In the genomic region with DNA sequence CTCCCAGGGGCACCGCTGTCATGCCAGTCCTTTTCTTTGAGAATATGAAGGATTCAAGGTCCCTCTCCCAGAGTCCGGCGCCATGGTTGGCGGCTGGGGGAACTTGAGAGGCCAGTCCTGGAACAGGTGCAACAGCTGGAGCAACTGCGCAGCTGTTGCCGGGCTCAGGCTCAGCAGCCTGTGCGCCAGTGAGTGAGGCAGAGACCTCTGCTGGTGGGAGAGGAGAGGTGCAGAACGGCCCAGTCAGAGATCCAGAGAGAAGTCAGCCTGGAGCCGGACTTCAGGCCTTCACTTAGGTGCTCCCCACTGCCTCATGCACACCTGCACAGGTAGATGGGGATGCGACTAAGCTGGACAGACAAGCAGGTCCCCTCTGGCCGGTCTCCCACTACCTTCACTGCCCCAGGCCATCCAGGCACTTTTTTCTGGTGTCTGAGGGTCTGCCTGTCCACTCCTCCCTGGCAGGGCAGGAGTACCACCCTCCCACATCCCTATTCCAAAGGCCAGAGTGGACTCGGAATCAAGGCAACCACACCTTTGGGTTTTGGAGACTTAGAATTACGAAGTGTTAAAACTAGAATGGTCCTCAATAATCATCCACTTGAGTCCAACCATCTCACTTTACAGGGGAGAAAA, we compare ENCODE assay signal across 7 cellular contexts. TPM values are rescaled to one million over a fixed set of nuclear protein-coding genes. Genes with fewer than 3 reads are reported as not detected.
DNase-seq lines count a peak whose midpoint lies in the region; ATAC-seq and TF ChIP-seq lines count a peak whose summit lies in the region.

No MANE protein-coding gene starts in this region.

- H3K36me3 Mint-ChIP-seq in activated B cell treated with CpG ODN at 0.5 μM for 24 hours (ENCODE audit: low read depth), result no peaks in the 10 kb centered on the region
- no peaks in the 10 kb centered on the region for H3K36me3 Mint-ChIP-seq in central memory CD8-positive, alpha-beta T cell (ENCODE audit: insufficient read depth)

- peak; percentile 80 for ATAC-seq in HG02870 (IDR thresholded peaks at IDR 0.05; ENCODE audit: unreplicated experiment)
- peak; percentile 97 for ATAC-seq in activated B cell treated with CpG ODN at 0.5 μM for 24 hours (ENCODE audit: low read depth)
- ATAC-seq in central memory CD8-positive, alpha-beta T cell (replicated peaks; ENCODE audit: extremely low read depth, poor library complexity, severe bottlenecking), result peak; percentile 71

- no peak overlapping the region for H3K4me3 Mint-ChIP-seq in activated B cell treated with CpG ODN at 0.5 μM for 24 hours
- H3K4me3 Mint-ChIP-seq in central memory CD8-positive, alpha-beta T cell, result no peak overlapping the region

- CTCF ChIA-PET in activated B cell treated with CpG ODN at 0.5 μM for 24 hours (lab: Charles Lee), result interaction anchor here (1.0 to 2.6 kb wide), 5 partner anchors 12 to 273 kb away, joined by 3 to 25 read pairs (median 3); no protein-coding TSS in a partner anchor

- in situ Hi-C loops in GM13976 (cut with MboI; ENCODE audit: low sequenced_read_pairs, unreplicated experiment), result no loop called here

- no peaks in the 10 kb centered on the region for H3K9me3 Mint-ChIP-seq in activated B cell treated with CpG ODN at 0.5 μM for 24 hours
- no peaks in the 10 kb centered on the region for H3K9me3 Mint-ChIP-seq in central memory CD8-positive, alpha-beta T cell

- intact Hi-C loops in activated B cell treated with CpG ODN at 0.5 μM for 24 hours (cut with micrococcal nuclease), result loop anchor here (1.0 to 5.0 kb wide), 3 partner anchors 24 to 472 kb away; no protein-coding TSS in a partner anchor

- TF ChIP-seq CTCF in GM13976 (IDR thresholded peaks at IDR 0.05; ENCODE audit: borderline replicate concordance, control extremely low read depth, extremely low read depth, insufficient read depth, missing control alignments) (peak; percentile 93), activated B cell treated with CpG ODN at 0.5 μM for 24 hours (IDR thresholded peaks at IDR 0.05) (peak; percentile 81)

- no peak overlapping the region for H3K27ac Mint-ChIP-seq in activated B cell treated with CpG ODN at 0.5 μM for 24 hours
- no peak overlapping the region for H3K27ac Mint-ChIP-seq in central memory CD8-positive, alpha-beta T cell (ENCODE audit: low read depth)

- H3K4me1 Mint-ChIP-seq in activated B cell treated with CpG ODN at 0.5 μM for 24 hours, result peaks cover 8% of the 10 kb centered on the region
- peaks cover 4% of the 10 kb centered on the region for H3K4me1 Mint-ChIP-seq in central memory CD8-positive, alpha-beta T cell

- POLR2A ChIA-PET in activated B cell treated with CpG ODN at 0.5 μM for 24 hours (lab: Charles Lee), result no interaction called here

- H3K27me3 Mint-ChIP-seq in activated B cell treated with CpG ODN at 0.5 μM for 24 hours, result peaks cover 41% of the 10 kb centered on the region
- peaks cover 20% of the 10 kb centered on the region for H3K27me3 Mint-ChIP-seq in central memory CD8-positive, alpha-beta T cell

- DNase-seq in GM13976 (ENCODE audit: low spot score), result peak; percentile 87
- DNase-seq in NCI-H2196 treated with DMSO at 0.1 percent for 48 hours (lab: John Stamatoyannopoulos, UW; ENCODE audit: unreplicated experiment), result peak; percentile 82
- DNase-seq in activated B cell treated with CpG ODN at 0.5 μM for 24 hours, result peak; percentile 31
- peak; percentile 33 to 42 for DNase-seq in central memory CD8-positive, alpha-beta T cell (ENCODE audit: low spot score in 2 of 2)
- DNase-seq in left kidney (ENCODE audit: low read depth, low spot score), result peak; percentile 94
- peak; percentile 55 to 56 for DNase-seq in stimulated activated CD4-positive, alpha-beta T cell treated with anti-CD3 and anti-CD28 coated beads, Interleukin-2, amount 100 ng/mL, for 48 hours

RNA-seq across cellular contexts. Expression of gene CHRDL2, which starts 4.6 kb away (rescaled TPM):
- not detected in 2 replicates for total RNA-seq in activated B cell treated with CpG ODN at 0.5 μM for 24 hours

RNA-seq across cellular contexts. Expression of gene RNF169, which starts 22.0 kb away (rescaled TPM):
- total RNA-seq in activated B cell treated with CpG ODN at 0.5 μM for 24 hours, result 20.4 and 22.2 TPM in 2 replicates

Comparison
In these comparisons a context has a peak if more than half of its experiments do, and no peak if none do; other contexts are left out.
1. Peak in every context shown above with its lines: DNase-seq and ATAC-seq.
2. DNase-seq: peak in every context shown above with its lines; median percentile 94 in left kidney; 87 in GM13976; 82 in NCI-H2196 treated with DMSO at 0.1 percent for 48 hours; 56 in stimulated activated CD4-positive, alpha-beta T cell treated with anti-CD3 and anti-CD28 coated beads, Interleukin-2, amount 100 ng/mL, for 48 hours; 38 in central memory CD8-positive, alpha-beta T cell; 31 in activated B cell treated with CpG ODN at 0.5 μM for 24 hours.